Comparison of ENCODE assay signal across 8 cellular contexts in the genomic region with DNA sequence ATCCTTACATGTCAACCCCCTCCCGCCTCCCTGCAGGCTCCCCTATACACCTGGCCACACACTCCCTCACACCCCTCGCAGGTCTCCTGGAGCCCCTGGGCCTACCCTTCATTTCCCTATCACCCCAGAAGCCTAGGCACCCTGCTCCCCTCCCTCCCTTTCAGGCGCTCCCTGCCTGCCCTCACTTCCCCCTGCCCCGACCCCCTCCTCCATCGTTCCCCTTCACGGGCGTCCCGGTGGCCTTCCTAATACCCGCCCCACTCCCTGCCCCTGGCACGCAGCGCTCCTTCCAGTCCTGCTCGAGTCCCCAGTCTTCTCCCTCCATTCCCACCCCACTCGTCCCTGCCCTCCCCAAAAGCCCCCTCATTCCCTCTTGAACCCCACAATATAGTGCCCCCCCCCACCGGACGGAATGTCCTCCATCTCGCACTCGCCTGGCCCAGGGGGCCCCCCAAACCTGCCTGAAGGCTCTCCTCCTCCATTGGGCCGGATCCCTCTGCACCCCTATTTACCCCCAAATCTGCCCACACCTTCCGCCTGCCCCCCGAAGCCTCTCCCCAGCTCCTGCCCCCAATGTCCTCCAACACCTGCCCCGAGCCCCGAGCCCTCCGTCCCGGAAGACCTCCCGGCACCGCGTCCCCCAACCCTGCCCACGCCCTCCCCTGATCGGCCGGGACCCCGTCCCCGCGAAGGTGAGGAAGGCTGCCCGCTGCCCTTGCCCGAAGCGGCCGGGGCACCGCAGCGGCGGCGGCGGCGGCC. TPM values are rescaled to one million over a fixed set of nuclear protein-coding genes. Genes with fewer than 3 reads are reported as not detected.
DNase-seq lines count a peak whose midpoint lies in the region; ATAC-seq and TF ChIP-seq lines count a peak whose summit lies in the region.

No MANE protein-coding gene starts in this region.

- no peak for TF ChIP-seq CTCF in WI38 (IDR thresholded peaks at IDR 0.05; ENCODE audit: low read depth, low read length)
- TF ChIP-seq CTCF in endothelial cell (IDR thresholded peaks at IDR 0.05; ENCODE audit: unreplicated experiment), result no peak
- TF ChIP-seq CTCF in neural crest cell (conservative IDR thresholded peaks at IDR 0.05), result no peak

- H3K27ac Mint-ChIP-seq in endothelial cell (ENCODE audit: unreplicated experiment) (peak overlapping the region; percentile 36), neural crest cell (ENCODE audit: unreplicated experiment) (no peak overlapping the region)

- H3K4me3 ChIP-seq in WI38 (ENCODE audit: low read depth, low read length), result peak overlapping the region; percentile 65

- peak; percentile 4 for ATAC-seq in HG02678 (IDR thresholded peaks at IDR 0.05; ENCODE audit: unreplicated experiment)

- DNase-seq in COR-L47 (lab: John Stamatoyannopoulos, UW) (peak; percentile 5), endothelial cell (ENCODE audit: low spot score) (peak; percentile 11), neural crest cell (ENCODE audit: low read depth, low spot score) (no peak), Ammon's horn (ENCODE audit: low spot score) (no peak), LoVo (ENCODE audit: low spot score) (no peak), cortex of kidney (lab: John Stamatoyannopoulos, UW) (no peak)

- H3K36me3 Mint-ChIP-seq in endothelial cell (ENCODE audit: low read depth, unreplicated experiment), result no peaks in the 10 kb centered on the region
- H3K36me3 Mint-ChIP-seq in neural crest cell (ENCODE audit: low read depth), result no peaks in the 10 kb centered on the region

- H3K27me3 Mint-ChIP-seq in endothelial cell (ENCODE audit: unreplicated experiment), result peaks cover 10% of the 10 kb centered on the region
- peaks cover 8% of the 10 kb centered on the region for H3K27me3 Mint-ChIP-seq in neural crest cell (ENCODE audit: low read depth)

- H3K4me1 Mint-ChIP-seq in endothelial cell (ENCODE audit: unreplicated experiment) (peaks cover 28% of the 10 kb centered on the region), neural crest cell (peaks cover 30% of the 10 kb centered on the region)

- no peaks in the 10 kb centered on the region for H3K9me3 Mint-ChIP-seq in endothelial cell (ENCODE audit: unreplicated experiment)
- H3K9me3 Mint-ChIP-seq in neural crest cell, result no peaks in the 10 kb centered on the region

- H3K4me3 Mint-ChIP-seq in endothelial cell (ENCODE audit: unreplicated experiment), result peak overlapping the region; percentile 94
- H3K4me3 Mint-ChIP-seq in neural crest cell, result peak overlapping the region; percentile 86

RNA-seq across cellular contexts. Expression of gene STRBP, which starts 0.7 kb away (rescaled TPM):
- total RNA-seq in endothelial cell (ENCODE audit: unreplicated experiment), result 45.4 TPM
- total RNA-seq in neural crest cell, result 58.9 and 66.5 TPM in 2 replicates

Comparison
In these comparisons a context has a peak if more than half of its experiments do, and no peak if none do; other contexts are left out.
1. DNase-seq: peak in COR-L47 (single experiment) and endothelial cell (single experiment); none in neural crest cell (single experiment), Ammon's horn (single experiment), LoVo (single experiment) and cortex of kidney (single experiment).